In the genomic region with DNA sequence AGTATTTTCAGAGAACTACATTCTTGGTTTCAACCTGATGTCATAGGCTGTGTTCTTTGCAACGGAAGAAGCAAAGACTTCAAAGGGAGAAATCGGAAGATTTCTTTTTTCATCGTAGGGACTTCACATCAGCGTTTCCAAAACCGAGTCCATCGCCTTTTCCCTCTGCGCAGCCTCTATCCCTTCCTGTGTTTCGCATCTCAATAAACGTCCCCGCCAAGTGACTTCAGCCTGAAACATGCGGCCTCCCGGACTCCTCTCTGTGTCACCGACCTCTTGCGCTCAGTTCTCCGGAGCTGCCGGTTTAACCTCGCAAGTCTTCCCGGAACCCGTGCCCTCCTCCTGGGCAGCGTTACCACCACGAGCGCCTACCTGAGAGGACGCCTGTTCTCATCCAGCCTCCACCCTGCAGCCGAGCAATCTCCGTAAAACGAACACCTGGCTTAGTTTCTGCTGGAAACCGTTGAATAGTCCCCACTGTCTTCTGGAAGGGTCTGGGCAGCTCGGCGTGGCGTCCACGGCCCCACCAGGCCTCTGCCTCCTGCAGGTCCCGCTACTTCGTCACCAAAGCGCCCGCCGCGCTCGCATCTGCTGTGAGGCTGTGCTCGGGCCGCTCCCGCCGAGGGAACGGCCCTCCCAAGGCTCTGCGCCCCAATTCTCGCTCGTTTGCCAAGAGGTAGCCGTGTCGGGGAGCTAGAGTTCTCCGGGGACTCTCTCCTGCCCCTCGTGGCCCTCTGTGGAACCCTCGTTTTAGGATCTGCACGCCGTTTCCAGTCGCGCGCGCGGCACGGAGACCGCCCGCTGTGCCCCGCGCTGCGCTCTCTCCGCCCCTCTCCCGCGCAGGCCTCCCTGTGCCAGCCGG, we compare ENCODE assay signal across 9 cellular contexts. TPM values are rescaled to one million over a fixed set of nuclear protein-coding genes. Genes with fewer than 3 reads are reported as not detected.
DNase-seq lines count a peak whose midpoint lies in the region; ATAC-seq lines count a peak whose summit lies in the region.
"Had no signal": no experiment of that assay in that cellular context is flagged by ENCODE, and none has a peak within 500 bp of the region (broad histone marks: within the 10 kb centered on the region; RNA-seq: fewer than 3 reads in every experiment).

A gene with protein sequence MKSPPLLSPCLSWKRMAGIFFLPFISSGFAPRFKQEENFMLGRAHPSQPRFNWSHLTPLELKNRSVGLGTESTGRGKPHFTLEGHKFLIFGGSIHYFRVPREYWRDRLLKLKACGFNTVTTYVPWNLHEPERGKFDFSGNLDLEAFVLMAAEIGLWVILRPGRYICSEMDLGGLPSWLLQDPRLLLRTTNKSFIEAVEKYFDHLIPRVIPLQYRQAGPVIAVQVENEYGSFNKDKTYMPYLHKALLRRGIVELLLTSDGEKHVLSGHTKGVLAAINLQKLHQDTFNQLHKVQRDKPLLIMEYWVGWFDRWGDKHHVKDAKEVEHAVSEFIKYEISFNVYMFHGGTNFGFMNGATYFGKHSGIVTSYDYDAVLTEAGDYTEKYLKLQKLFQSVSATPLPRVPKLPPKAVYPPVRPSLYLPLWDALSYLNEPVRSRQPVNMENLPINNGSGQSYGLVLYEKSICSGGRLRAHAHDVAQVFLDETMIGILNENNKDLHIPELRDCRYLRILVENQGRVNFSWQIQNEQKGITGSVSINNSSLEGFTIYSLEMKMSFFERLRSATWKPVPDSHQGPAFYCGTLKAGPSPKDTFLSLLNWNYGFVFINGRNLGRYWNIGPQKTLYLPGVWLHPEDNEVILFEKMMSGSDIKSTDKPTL (plus strand): TSS at position 846 of the 862 bp plus-strand sequence. CDS start 362 bp downstream, outside the sequence.

- ATAC-seq in HG02623 (IDR thresholded peaks at IDR 0.05; ENCODE audit: unreplicated experiment) (peak; percentile 58), left cardiac atrium (peak; percentile 59 to 72), aorta (ENCODE audit: low FRiP score) (peak; percentile 57)

- 3% methylated on average over 68 of the region's 68 CpGs for WGBS in aorta, 2 donors

- peak within 1 kb of the TSS; percentile 95 for H3K4me3 Mint-ChIP-seq in activated naive CD4-positive, alpha-beta T cell treated with anti-CD3 and anti-CD28 coated beads for 36 hours

- H3K36me3 Mint-ChIP-seq in activated naive CD4-positive, alpha-beta T cell treated with anti-CD3 and anti-CD28 coated beads for 36 hours (ENCODE audit: low read depth) = peaks cover 10% of the 10 kb centered on the region

- H3K27ac ChIP-seq in rectal smooth muscle tissue (ENCODE audit: low read depth, low read length) (no peak within 1 kb of the TSS), aorta (ENCODE audit: low read depth in 1 of 2, low read length in 2 of 2) (no peak within 1 kb of the TSS)

- H3K9me3 Mint-ChIP-seq in activated naive CD4-positive, alpha-beta T cell treated with anti-CD3 and anti-CD28 coated beads for 36 hours = peaks cover 1% of the 10 kb centered on the region

- CTCF ChIA-PET in activated naive CD4-positive, alpha-beta T cell treated with anti-CD3 and anti-CD28 coated beads for 36 hours (lab: Charles Lee) = interaction anchor here (0.6 to 7.3 kb wide), 7 partner anchors 12 to 225 kb away, joined by 3 to 61 read pairs (median 4); a partner anchor contains a TSS

- intact Hi-C loops in activated naive CD4-positive, alpha-beta T cell treated with anti-CD3 and anti-CD28 coated beads for 36 hours (cut with micrococcal nuclease) = loop anchor here (1.0 kb wide), 4 partner anchors 13 to 56 kb away; a partner anchor contains a TSS
- intact Hi-C loops in left cardiac atrium (cut with DNase I) (no loop called here), aorta (cut with DNase I) (no loop called here)

- H3K27ac Mint-ChIP-seq in activated naive CD4-positive, alpha-beta T cell treated with anti-CD3 and anti-CD28 coated beads for 36 hours = peak within 1 kb of the TSS; percentile 98

- peaks cover 6% of the 10 kb centered on the region for H3K27me3 Mint-ChIP-seq in activated naive CD4-positive, alpha-beta T cell treated with anti-CD3 and anti-CD28 coated beads for 36 hours (ENCODE audit: low read depth)

- no peaks in the 10 kb centered on the region for H3K9me3 ChIP-seq in NT2/D1 (ENCODE audit: insufficient read depth, low read length)
- H3K9me3 ChIP-seq in aorta (ENCODE audit: control insufficient read depth, low read length) = peaks cover 2% of the 10 kb centered on the region

- H3K9ac ChIP-seq in NT2/D1 (ENCODE audit: insufficient read length, low read depth) = peak within 1 kb of the TSS; percentile 79
- H3K9ac ChIP-seq in rectal smooth muscle tissue (ENCODE audit: low read length) = no peak within 1 kb of the TSS

- peaks cover 36% of the 10 kb centered on the region for H3K4me1 Mint-ChIP-seq in activated naive CD4-positive, alpha-beta T cell treated with anti-CD3 and anti-CD28 coated beads for 36 hours (ENCODE audit: low read depth)

- DNase-seq in GM03348 (ENCODE audit: low spot score) = peak; percentile 64
- DNase-seq in NT2/D1 (ENCODE audit: low read depth, low spot score) = no peak
- peak; percentile 83 for DNase-seq in activated naive CD4-positive, alpha-beta T cell treated with anti-CD3 and anti-CD28 coated beads for 36 hours
- no peak for DNase-seq in left cardiac atrium
- peak in 1 of 2 donors; percentile 75 for DNase-seq in aorta
- no peak for DNase-seq in AML-193 (lab: John Stamatoyannopoulos, UW)

- H3K4me1 ChIP-seq in NT2/D1 (ENCODE audit: insufficient read depth, insufficient read length) (no peaks in the 10 kb centered on the region), rectal smooth muscle tissue (ENCODE audit: control insufficient read depth, insufficient read depth, low read length) (no peaks in the 10 kb centered on the region), aorta (ENCODE audit: control insufficient read depth in 1 of 2, insufficient read depth in 2 of 2, low read length in 2 of 2) (no peaks in the 10 kb centered on the region)

- peaks cover 64% of the 10 kb centered on the region for H3K27me3 ChIP-seq in NT2/D1 (ENCODE audit: insufficient read depth, insufficient read length)
- peaks cover 25% of the 10 kb centered on the region for H3K27me3 ChIP-seq in rectal smooth muscle tissue (ENCODE audit: control insufficient read depth, insufficient read depth, low read length)
- H3K27me3 ChIP-seq in aorta (ENCODE audit: control insufficient read depth in 1 of 2, insufficient read depth in 2 of 2, low read length in 1 of 2) = no peaks in the 10 kb centered on the region

- H3K36me3 ChIP-seq in NT2/D1 (ENCODE audit: insufficient read depth, insufficient read length, low read length) (no peaks in the 10 kb centered on the region), rectal smooth muscle tissue (ENCODE audit: control insufficient read depth, insufficient read depth, low read length) (no peaks in the 10 kb centered on the region), aorta (ENCODE audit: control insufficient read depth in 1 of 2, insufficient read depth in 2 of 2, low read length in 1 of 2) (no peaks in the 10 kb centered on the region)

- H3K4me3 ChIP-seq in NT2/D1 (ENCODE audit: insufficient read length, low read depth) = peak within 1 kb of the TSS; percentile 55
- H3K4me3 ChIP-seq in rectal smooth muscle tissue (ENCODE audit: low read length) = peak within 1 kb of the TSS; percentile 54
- H3K4me3 ChIP-seq in aorta (ENCODE audit: low read length in 2 of 2) = peak within 1 kb of the TSS in 1 of 2 donors; percentile 5

RNA-seq across cellular contexts. Expression of the gene that starts here (rescaled TPM):
- 10 to 100 TPM; 11.8 to 13.2 TPM for total RNA-seq in activated naive CD4-positive, alpha-beta T cell treated with anti-CD3 and anti-CD28 coated beads for 36 hours
- total RNA-seq in left cardiac atrium (not detected), aorta (not detected)
- not detected for polyA plus RNA-seq in aorta
- total RNA-seq: dermis microvascular lymphatic vessel endothelial cell had no signal

Comparison
In these comparisons a context has a peak if more than half of its experiments do, and no peak if none do; other contexts are left out.
1. RNA of the gene that starts here (total RNA-seq): 11.8 to 13.2 TPM in activated naive CD4-positive, alpha-beta T cell treated with anti-CD3 and anti-CD28 coated beads for 36 hours; not detected in left cardiac atrium and not detected in aorta; every median in the first group is over 10 times any median in the second.
2. Peak in ATAC-seq in left cardiac atrium; RNA of the gene not detected or under 1 TPM.
3. Peak in ATAC-seq in aorta; RNA of the gene not detected or under 1 TPM.
4. DNase-seq: peak in GM03348 (single experiment) and activated naive CD4-positive, alpha-beta T cell treated with anti-CD3 and anti-CD28 coated beads for 36 hours (single experiment); none in NT2/D1 (single experiment), left cardiac atrium (single experiment) and AML-193 (0 of 2).
5. Peak in every context shown above with its lines, with median percentiles within 50 percentile points of each other: ATAC-seq.